Comparison of ENCODE assay signal across 8 cellular contexts in the genomic region with DNA sequence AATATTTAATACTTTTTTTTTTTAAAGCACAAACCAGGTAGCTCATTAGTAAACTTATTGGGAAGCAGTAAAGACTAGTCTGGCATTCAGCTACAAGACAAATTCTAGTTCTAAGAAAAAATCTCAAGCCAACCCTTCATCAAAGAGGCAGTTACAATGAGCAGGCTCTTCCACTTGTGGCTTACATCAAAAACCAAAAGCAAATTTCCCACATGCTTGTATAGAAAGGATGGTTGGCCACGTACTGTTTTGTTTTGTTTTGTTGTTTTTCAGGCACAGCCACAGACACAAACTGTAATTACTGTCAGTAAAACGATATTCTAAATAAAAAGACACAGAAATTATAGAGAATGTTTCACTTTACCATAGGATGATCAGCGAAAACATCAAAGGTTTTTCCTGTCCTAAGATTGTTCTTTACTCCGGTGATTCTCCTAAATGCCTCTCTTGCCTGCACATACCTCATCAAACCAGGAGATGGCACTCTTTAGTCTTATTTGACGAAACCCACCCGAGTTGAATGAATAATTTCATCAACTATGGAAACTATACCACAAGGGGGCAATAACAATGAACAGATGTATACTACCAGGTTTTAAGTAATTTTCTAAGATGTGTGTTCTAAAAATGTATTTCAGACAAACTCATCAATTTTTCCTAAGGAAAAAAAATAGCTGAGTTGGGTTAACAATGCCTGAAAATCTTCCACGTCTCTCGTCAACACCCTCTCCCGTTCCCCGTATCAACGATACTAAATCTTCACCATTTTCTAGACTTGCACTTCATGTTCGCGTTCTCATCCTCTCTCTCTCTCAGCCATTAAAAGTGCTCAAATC. TPM values are rescaled to one million over a fixed set of nuclear protein-coding genes. Genes with fewer than 3 reads are reported as not detected.
DNase-seq lines count a peak whose midpoint lies in the region; ATAC-seq and TF ChIP-seq lines count a peak whose summit lies in the region.

No MANE protein-coding gene starts in this region.

- no peak overlapping the region for H3K27ac Mint-ChIP-seq in Calu3 (ENCODE audit: unreplicated experiment)

- H3K9me3 ChIP-seq in adrenal gland (replicated peaks in 1 of 3), result no peaks in the 10 kb centered on the region
- H3K9me3 ChIP-seq in prostate gland, result no peaks in the 10 kb centered on the region

- H3K4me1 Mint-ChIP-seq in Calu3 (ENCODE audit: low read depth, unreplicated experiment), result no peaks in the 10 kb centered on the region

- H3K27me3 Mint-ChIP-seq in Calu3 (ENCODE audit: unreplicated experiment), result no peaks in the 10 kb centered on the region

- no peaks in the 10 kb centered on the region for H3K27me3 ChIP-seq in adrenal gland
- H3K27me3 ChIP-seq in prostate gland (replicated peaks; ENCODE audit: insufficient read depth), result no peaks in the 10 kb centered on the region

- CTCF ChIA-PET in Calu3 (lab: Charles Lee), result interaction anchor here (0.7 to 1.7 kb wide), 4 partner anchors 102 to 203 kb away, joined by 3 to 9 read pairs (median 5); no protein-coding TSS in a partner anchor

- intact Hi-C loops in Calu3 (cut with micrococcal nuclease; ENCODE audit: unreplicated experiment), result loop anchor here (1.0 kb wide), 3 partner anchors 102 to 204 kb away; no protein-coding TSS in a partner anchor
- intact Hi-C loops in adrenal gland (cut with DNase I), result loop anchor here (5.0 to 10.0 kb wide), 2 partner anchors 106 to 134 kb away; a partner anchor contains a TSS
- intact Hi-C loops in Right ventricle myocardium superior (cut with DNase I), result loop anchor here (2.0 kb wide), 1 partner anchor 136 kb away; no protein-coding TSS in a partner anchor
- intact Hi-C loops in prostate gland (cut with DNase I), result loop anchor here (1.0 to 2.0 kb wide), 2 partner anchors 102 to 136 kb away; a partner anchor contains a TSS

- no peaks in the 10 kb centered on the region for H3K36me3 Mint-ChIP-seq in Calu3 (ENCODE audit: insufficient read depth, unreplicated experiment)

- no peaks in the 10 kb centered on the region for H3K36me3 ChIP-seq in adrenal gland (replicated peaks in 1 of 2)
- no peaks in the 10 kb centered on the region for H3K36me3 ChIP-seq in prostate gland

- TF ChIP-seq POLR2A in adrenal gland (IDR thresholded peaks at IDR 0.05) (no peak), prostate gland (IDR thresholded peaks at IDR 0.05) (no peak)

- no peaks in the 10 kb centered on the region for H3K9me3 Mint-ChIP-seq in Calu3 (ENCODE audit: low read depth, unreplicated experiment)

- H3K4me3 Mint-ChIP-seq in Calu3 (ENCODE audit: low read depth, unreplicated experiment), result no peak overlapping the region

- DNase-seq in Calu3 (peak; percentile 57), M059J (ENCODE audit: low read depth) (peak; percentile 83), RPMI7951 (ENCODE audit: low read depth) (peak; percentile 79), adrenal gland (peak; percentile 26 to 78 (median 59)), Right ventricle myocardium superior (no peak), prostate gland (ENCODE audit: low spot score) (peak; percentile 76)

- peaks cover 0 to 7% of the 10 kb centered on the region in 2 donors for H3K4me1 ChIP-seq in adrenal gland (replicated peaks in 1 of 2)
- H3K4me1 ChIP-seq in prostate gland (replicated peaks), result no peaks in the 10 kb centered on the region

- no TSS peak for BruUV-seq in Calu3 (replicated peaks; lab: Mats Ljungman, UMichigan)

- 16 to 23% (median 19%) methylated on average over 13 of the region's 13 CpGs for WGBS in adrenal gland, 4 donors
- 25% methylated on average over 13 of the region's 13 CpGs for WGBS in prostate gland

- H3K4me3 ChIP-seq in adrenal gland, result peak overlapping the region in 1 of 4 donors; percentile 29
- H3K4me3 ChIP-seq in prostate gland, result no peak overlapping the region

- peak; percentile 82 for TF ChIP-seq CTCF in Calu3 (IDR thresholded peaks at IDR 0.05; ENCODE audit: unreplicated experiment)
- peak; percentile 81 to 100 (median 97) for TF ChIP-seq CTCF in adrenal gland (IDR thresholded peaks at IDR 0.05)
- peak; percentile 89 to 99 (median 98) for TF ChIP-seq CTCF in prostate gland (IDR thresholded peaks at IDR 0.05)

- H3K27ac ChIP-seq in adrenal gland (no peak overlapping the region), prostate gland (peak overlapping the region in 1 of 2 donors; percentile 30)

- ATAC-seq in GM21367 (IDR thresholded peaks at IDR 0.05; ENCODE audit: unreplicated experiment), result peak; percentile 52
- ATAC-seq in Right ventricle myocardium superior (ENCODE audit: poor library complexity), result peak; percentile 92
- ATAC-seq in HG03196 (IDR thresholded peaks at IDR 0.05; ENCODE audit: unreplicated experiment), result no peak

RNA-seq across cellular contexts. Expression of a gene that starts 26.9 kb away (rescaled TPM):
- total RNA-seq in Calu3 (2022), result 672 and 835 TPM in 2 replicates
- total RNA-seq in M059J (2014; rRNA removed; shearing (Covaris generic)), result 775 and 878 TPM in 2 replicates
- 1,182 and 1,311 TPM in 2 replicates for total RNA-seq in RPMI7951 (2014; rRNA removed; shearing (Covaris generic))
- 1,000 to 10,000 TPM in 4 of 8 donors, 100 to 1,000 TPM in 4; 659 to 1,700 (median 996) TPM for total RNA-seq in adrenal gland
- polyA plus RNA-seq in adrenal gland, result 1,000 to 10,000 TPM; 1,376 to 5,145 (median 2,079) TPM
- total RNA-seq in Right ventricle myocardium superior, result 543 TPM
- 1,000 to 10,000 TPM; 1,039 to 1,980 TPM for total RNA-seq in prostate gland
